16 cellular contexts compared by ENCODE assay signal in genomic region chr20:17651761-17652388, GRCh38. TPM values are rescaled to one million over a fixed set of nuclear protein-coding genes. Genes with fewer than 3 reads are reported as not detected.
DNase-seq lines count a peak whose midpoint lies in the region; ATAC-seq and TF ChIP-seq lines count a peak whose summit lies in the region.
"Had no signal": no experiment of that assay in that cellular context is flagged by ENCODE, and none has a peak within 500 bp of the region (broad histone marks: within the 10 kb centered on the region; RNA-seq: fewer than 3 reads in every experiment).

No MANE protein-coding gene starts in this region.

- H2AFZ ChIP-seq in mammary epithelial cell (ENCODE audit: low read depth, low read length): no peak overlapping the region

- no peak for TF ChIP-seq EP300 in gastroesophageal sphincter (IDR thresholded peaks at IDR 0.05)

- H3K4me2 ChIP-seq in mammary epithelial cell (ENCODE audit: insufficient read depth, low read depth, low read length): no peak overlapping the region

- DNase-seq in T47D (ENCODE audit: low read depth in 1 of 2, low spot score in 1 of 2) (peak; percentile 73 to 77), mammary epithelial cell (no peak), NCI-H2029 (lab: John Stamatoyannopoulos, UW) (peak; percentile 20)
- DNase-seq in stimulated activated effector memory CD8-positive, alpha-beta T cell treated with anti-CD3 and anti-CD28 coated beads, Interleukin-12 subunit alpha, Interleukin-12 subunit beta, amount 100 ng/mL, for 72 hours (ENCODE audit: low spot score in 2 of 2): no peak
- DNase-seq in CD8-positive, alpha-beta T cell: no peak
- DNase-seq in activated naive CD4-positive, alpha-beta T cell (lab: John Stamatoyannopoulos, UW): no peak
- DNase-seq: activated T-cell treated with anti-CD3 and anti-CD28 coated beads, Interleukin-2, amount 50 U/mL, for 48 hours; BE2C; cerebellar nuclear complex; NCI-H1048; T1000 had no signal

- H3K79me2 ChIP-seq in mammary epithelial cell (ENCODE audit: insufficient read depth, low read length): peaks cover 98% of the 10 kb centered on the region

- no peaks in the 10 kb centered on the region for H3K9me3 Mint-ChIP-seq in stimulated activated effector memory CD8-positive, alpha-beta T cell treated with anti-CD3 and anti-CD28 coated beads, Interleukin-12 subunit alpha, Interleukin-12 subunit beta, amount 100 ng/mL, for 72 hours
- H3K9me3 Mint-ChIP-seq in CD8-positive, alpha-beta T cell: no peaks in the 10 kb centered on the region

- intact Hi-C loops in mammary epithelial cell (cut with micrococcal nuclease): no loop called here
- intact Hi-C loops in CD8-positive, alpha-beta T cell (cut with DNase I, micrococcal nuclease): no loop called here

- no peak for TF ChIP-seq POLR2A in gastroesophageal sphincter (IDR thresholded peaks at IDR 0.05)

- peaks cover 8% of the 10 kb centered on the region for H3K36me3 Mint-ChIP-seq in stimulated activated effector memory CD8-positive, alpha-beta T cell treated with anti-CD3 and anti-CD28 coated beads, Interleukin-12 subunit alpha, Interleukin-12 subunit beta, amount 100 ng/mL, for 72 hours
- H3K36me3 Mint-ChIP-seq in CD8-positive, alpha-beta T cell: peaks cover 12% of the 10 kb centered on the region

- in situ Hi-C loops in T47D (cut with HindIII; ENCODE audit: low pct_unique_long_range_greater_than_20kb, low sequenced_read_pairs) (no loop called here), mammary epithelial cell (cut with MboI; ENCODE audit: low sequenced_read_pairs in 2 of 2) (loop anchor here in 1 of 2 donors (10.0 kb wide), 1 partner anchor 63 kb away; no protein-coding TSS in a partner anchor)

- peaks cover 6% of the 10 kb centered on the region for H3K4me1 ChIP-seq in mammary epithelial cell (ENCODE audit: insufficient read depth, low read length)
- H3K4me1 ChIP-seq in gastroesophageal sphincter: peaks cover 0 to 89% (median 44%) of the 10 kb centered on the region in 3 donors
- H3K4me1 ChIP-seq in urinary bladder (ENCODE audit: insufficient read depth): no peaks in the 10 kb centered on the region
- H3K4me1 ChIP-seq in CD8-positive, alpha-beta T cell (ENCODE audit: insufficient read depth, low read length): no peaks in the 10 kb centered on the region
- H3K4me1 ChIP-seq: BE2C had no signal

- H3K36me3 ChIP-seq in mammary epithelial cell (ENCODE audit: insufficient read depth, low read length): peaks cover 12% of the 10 kb centered on the region
- H3K36me3 ChIP-seq in gastroesophageal sphincter: peaks cover 0 to 6% of the 10 kb centered on the region in 2 donors
- no peaks in the 10 kb centered on the region for H3K36me3 ChIP-seq in urinary bladder (ENCODE audit: insufficient read depth)
- H3K36me3 ChIP-seq in CD8-positive, alpha-beta T cell (ENCODE audit: insufficient read depth, low read length): no peaks in the 10 kb centered on the region
- H3K36me3 ChIP-seq: BE2C had no signal

- TF ChIP-seq CTCF in mammary epithelial cell (conservative IDR thresholded peaks at IDR 0.05 in 1 of 2, IDR thresholded peaks at IDR 0.05 in 1 of 2; ENCODE audit: extremely low read depth in 1 of 2, insufficient read depth in 1 of 2, low read depth in 1 of 2, low read length in 2 of 2) (peak in 1 of 2 donors; percentile 40), gastroesophageal sphincter (IDR thresholded peaks at IDR 0.05) (no peak)
- no peak for TF ChIP-seq CTCF in CD8-positive, alpha-beta T cell (IDR thresholded peaks at IDR 0.05)

- peaks cover 10% of the 10 kb centered on the region for H3K4me1 Mint-ChIP-seq in stimulated activated effector memory CD8-positive, alpha-beta T cell treated with anti-CD3 and anti-CD28 coated beads, Interleukin-12 subunit alpha, Interleukin-12 subunit beta, amount 100 ng/mL, for 72 hours
- H3K4me1 Mint-ChIP-seq in CD8-positive, alpha-beta T cell (ENCODE audit: low read depth): peaks cover 9% of the 10 kb centered on the region

- H3K4me3 Mint-ChIP-seq in stimulated activated effector memory CD8-positive, alpha-beta T cell treated with anti-CD3 and anti-CD28 coated beads, Interleukin-12 subunit alpha, Interleukin-12 subunit beta, amount 100 ng/mL, for 72 hours: no peak overlapping the region
- H3K4me3 Mint-ChIP-seq in CD8-positive, alpha-beta T cell: no peak overlapping the region

- H3K4me3 ChIP-seq in mammary epithelial cell (replicated peaks in 1 of 3; ENCODE audit: insufficient read depth in 1 of 3, low read depth in 2 of 3, low read length in 3 of 3) (no peak overlapping the region), gastroesophageal sphincter (no peak overlapping the region), urinary bladder (ENCODE audit: low read depth, low read length) (no peak overlapping the region)
- H3K4me3 ChIP-seq in CD8-positive, alpha-beta T cell (ENCODE audit: low read depth, low read length): no peak overlapping the region

- H3K27ac ChIP-seq in mammary epithelial cell (ENCODE audit: insufficient read depth, low read depth, low read length) (no peak overlapping the region), gastroesophageal sphincter (peak overlapping the region in 3 of 4 donors; percentile 14 to 69 (median 35)), urinary bladder (ENCODE audit: low read depth) (peak overlapping the region; percentile 3)
- H3K27ac ChIP-seq in CD8-positive, alpha-beta T cell (ENCODE audit: low read depth, low read length): no peak overlapping the region

- no peak overlapping the region for H3K9ac ChIP-seq in mammary epithelial cell (ENCODE audit: insufficient read depth, low read length)

- no peaks in the 10 kb centered on the region for H3K27me3 Mint-ChIP-seq in CD8-positive, alpha-beta T cell (ENCODE audit: low read depth)

- no peak for ATAC-seq in gastroesophageal sphincter
- ATAC-seq in stimulated activated effector memory CD8-positive, alpha-beta T cell treated with anti-CD3 and anti-CD28 coated beads, Interleukin-12 subunit alpha, Interleukin-12 subunit beta, amount 100 ng/mL, for 72 hours: no peak
- ATAC-seq in CD8-positive, alpha-beta T cell: no peak

- dilution Hi-C loops in mammary epithelial cell (cut with HindIII; ENCODE audit: low sequenced_read_pairs): no loop called here

- H3K9me3 ChIP-seq in mammary epithelial cell (replicated peaks; ENCODE audit: insufficient read depth, low read length): no peaks in the 10 kb centered on the region
- H3K9me3 ChIP-seq in gastroesophageal sphincter: no peaks in the 10 kb centered on the region
- H3K9me3 ChIP-seq in CD8-positive, alpha-beta T cell (ENCODE audit: low read length): no peaks in the 10 kb centered on the region
- H3K9me3 ChIP-seq: BE2C had no signal

- no TSS peak for BruUV-seq in mammary epithelial cell (replicated peaks; lab: Mats Ljungman, UMichigan)

- POLR2A ChIA-PET in CD8-positive, alpha-beta T cell (lab: Charles Lee): no interaction called here

- 35% methylated on average over 2 of the region's 2 CpGs for WGBS in mammary epithelial cell (ENCODE audit: low coverage, missing lambda C conversion rate)
- WGBS in gastroesophageal sphincter (ENCODE audit: low coverage in 1 of 2), 2 donors: 67 to 100% methylated on average over 1 of the region's 2 CpGs
- WGBS in urinary bladder: 57% methylated on average over 2 of the region's 2 CpGs

- CTCF ChIA-PET in mammary epithelial cell (lab: Charles Lee; ENCODE audit: low non-redundant PET): interaction anchor here (0.6 kb wide), 1 partner anchor 30 kb away, joined by 3 read pairs; no protein-coding TSS in a partner anchor
- CTCF ChIA-PET in CD8-positive, alpha-beta T cell (lab: Charles Lee): interaction anchor here (0.6 to 1.5 kb wide), 4 partner anchors 9 to 345 kb away, joined by 3 to 4 read pairs (median 4); no protein-coding TSS in a partner anchor

- no peak overlapping the region for H3K27ac Mint-ChIP-seq in stimulated activated effector memory CD8-positive, alpha-beta T cell treated with anti-CD3 and anti-CD28 coated beads, Interleukin-12 subunit alpha, Interleukin-12 subunit beta, amount 100 ng/mL, for 72 hours
- H3K27ac Mint-ChIP-seq in CD8-positive, alpha-beta T cell: no peak overlapping the region

- peaks cover 2% of the 10 kb centered on the region for H4K20me1 ChIP-seq in mammary epithelial cell (ENCODE audit: insufficient read depth, low read length)

- H3K27me3 ChIP-seq in mammary epithelial cell (ENCODE audit: insufficient read depth, low read length) (no peaks in the 10 kb centered on the region), gastroesophageal sphincter (no peaks in the 10 kb centered on the region)
- H3K27me3 ChIP-seq in CD8-positive, alpha-beta T cell (ENCODE audit: insufficient read depth, low read length): no peaks in the 10 kb centered on the region
- H3K27me3 ChIP-seq: BE2C had no signal

RNA-seq across cellular contexts. Expression of gene RRBP1, which starts 30.2 kb away (rescaled TPM):
- total RNA-seq in mammary epithelial cell: 100 to 1,000 TPM in 1 of 2 donors, 10 to 100 TPM in 1; 85.2 to 230 TPM
- polyA plus RNA-seq in mammary epithelial cell: 82.9 TPM
- 145 TPM for polyA minus RNA-seq in mammary epithelial cell
- 10 to 100 TPM; 61.2 to 89.8 (median 64.7) TPM for total RNA-seq in gastroesophageal sphincter
- 147 TPM for total RNA-seq in urinary bladder
- polyA plus RNA-seq in urinary bladder: 80.1 TPM
- total RNA-seq in CD8-positive, alpha-beta T cell: 10 to 100 TPM; 26.4 to 26.5 TPM

RNA-seq across cellular contexts. Expression of gene BANF2, which starts 47.9 kb away (rescaled TPM):
- total RNA-seq in mammary epithelial cell (not detected), gastroesophageal sphincter (not detected), urinary bladder (not detected)
- polyA plus RNA-seq in mammary epithelial cell (not detected), urinary bladder (not detected)
- not detected for polyA minus RNA-seq in mammary epithelial cell
- not detected for total RNA-seq in CD8-positive, alpha-beta T cell
- total RNA-seq: glomerular endothelial cell, mononuclear cell, skeletal muscle tissue had no signal

Comparison
In these comparisons a context has a peak if more than half of its experiments do, and no peak if none do; other contexts are left out.
1. DNase-seq: peak in T47D (2 of 2) and NCI-H2029 (single experiment); none in mammary epithelial cell (single experiment), stimulated activated effector memory CD8-positive, alpha-beta T cell treated with anti-CD3 and anti-CD28 coated beads, Interleukin-12 subunit alpha, Interleukin-12 subunit beta, amount 100 ng/mL, for 72 hours (0 of 2), CD8-positive, alpha-beta T cell (0 of 7) and activated naive CD4-positive, alpha-beta T cell (0 of 4).
2. H3K27ac ChIP-seq: peak in gastroesophageal sphincter (3 of 4) and urinary bladder (single experiment); none in mammary epithelial cell (single experiment) and CD8-positive, alpha-beta T cell (single experiment).